In genomic region chr15:98718426-98719168, GRCh38 we compare ENCODE assay signal across 3 cellular contexts.
TF ChIP-seq lines count a peak whose summit lies in the region.

No MANE protein-coding gene starts in this region.

TF ChIP-seq in SK-N-SH, 30 proteins besides CTCF, POLR2A, EP300 and RAD21 (continued from another document):
- TF ChIP-seq IRF3 (IDR thresholded peaks at IDR 0.05; ENCODE audit: low read depth, low read length): no peak
- no peak for TF ChIP-seq TAF1 (IDR thresholded peaks at IDR 0.05; ENCODE audit: borderline replicate concordance, low read depth, low read length)
- no peak for TF ChIP-seq EZH2phosphoT487 (IDR thresholded peaks at IDR 0.05; ENCODE audit: borderline replicate concordance, low read depth)
- TF ChIP-seq CHD2 (IDR thresholded peaks at IDR 0.05; ENCODE audit: low read length, partially characterized antibody): no peak
- no peak for TF ChIP-seq RXRA (IDR thresholded peaks at IDR 0.05; ENCODE audit: borderline replicate concordance, low read depth)
- no peak for TF ChIP-seq NFIC (IDR thresholded peaks at IDR 0.05; ENCODE audit: borderline replicate concordance)
- TF ChIP-seq YY1 (IDR thresholded peaks at IDR 0.05; ENCODE audit: low read depth): no peak

TF ChIP-seq in SK-N-SH treated with all-trans-retinoic acid at 6 μM for 48 hours, 23 proteins besides CTCF, POLR2A, EP300 and RAD21 (continued from another document):
- TF ChIP-seq TSHZ2 (CRISPR knock-in tag; IDR thresholded peaks at IDR 0.05) (no peak), TCF4 (CRISPR knock-in tag; IDR thresholded peaks at IDR 0.05; ENCODE audit: borderline replicate concordance) (no peak), ARNTL (CRISPR knock-in tag; IDR thresholded peaks at IDR 0.05; ENCODE audit: borderline replicate concordance, low read depth) (no peak), ZNF8 (CRISPR knock-in tag; IDR thresholded peaks at IDR 0.05) (no peak), CSDC2 (CRISPR knock-in tag; IDR thresholded peaks at IDR 0.05) (no peak), RARB (CRISPR knock-in tag; IDR thresholded peaks at IDR 0.05) (no peak), CSRNP3 (CRISPR knock-in tag; IDR thresholded peaks at IDR 0.05) (no peak), ZNF565 (CRISPR knock-in tag; conservative IDR thresholded peaks at IDR 0.05; ENCODE audit: low read depth) (no peak), ISL1 (CRISPR knock-in tag; IDR thresholded peaks at IDR 0.05) (no peak), PPARA (CRISPR knock-in tag; IDR thresholded peaks at IDR 0.05; ENCODE audit: borderline replicate concordance) (no peak), BACH2 (CRISPR knock-in tag; IDR thresholded peaks at IDR 0.05; ENCODE audit: borderline replicate concordance) (no peak), TOX (CRISPR knock-in tag; IDR thresholded peaks at IDR 0.05; ENCODE audit: borderline replicate concordance) (no peak), GLIS3 (CRISPR knock-in tag; IDR thresholded peaks at IDR 0.05) (no peak), POU6F1 (CRISPR knock-in tag; IDR thresholded peaks at IDR 0.05; ENCODE audit: borderline replicate concordance, low read depth) (no peak), SNAI2 (CRISPR knock-in tag; IDR thresholded peaks at IDR 0.05) (no peak), CREB5 (CRISPR knock-in tag; IDR thresholded peaks at IDR 0.05; ENCODE audit: low read depth) (no peak), PATZ1 (CRISPR knock-in tag; IDR thresholded peaks at IDR 0.05; ENCODE audit: borderline replicate concordance) (no peak), ZC3H10 (CRISPR knock-in tag; IDR thresholded peaks at IDR 0.05) (no peak)

TF ChIP-seq in WTC11, 78 proteins besides CTCF, POLR2A, EP300 and RAD21 (continued from another document):
- TF ChIP-seq ZNF532 (CRISPR knock-in tag; IDR thresholded peaks at IDR 0.05; ENCODE audit: borderline replicate concordance) (no peak), MAX (CRISPR knock-in tag; IDR thresholded peaks at IDR 0.05) (no peak), GTF2I (CRISPR knock-in tag; conservative IDR thresholded peaks at IDR 0.05) (no peak), ARID4B (CRISPR knock-in tag; IDR thresholded peaks at IDR 0.05; ENCODE audit: borderline replicate concordance) (no peak), SMAD3 (CRISPR knock-in tag; IDR thresholded peaks at IDR 0.05; ENCODE audit: borderline replicate concordance) (no peak), NFE2L1 (CRISPR knock-in tag; IDR thresholded peaks at IDR 0.05) (no peak), ATF6 (CRISPR knock-in tag; IDR thresholded peaks at IDR 0.05) (no peak)
TF ChIP-seq in WTC11: peak in this region for 0.
